Comparison of ENCODE assay signal across 1 cellular context in genomic region chr10:71746344-71747037, GRCh38.
TF ChIP-seq lines count a peak whose summit lies in the region.

No MANE protein-coding gene starts in this region.

TF ChIP-seq in K562, 482 proteins besides CTCF, POLR2A, EP300 and RAD21 (continued from another document and continues in another):
- TF ChIP-seq, protein P1, sequence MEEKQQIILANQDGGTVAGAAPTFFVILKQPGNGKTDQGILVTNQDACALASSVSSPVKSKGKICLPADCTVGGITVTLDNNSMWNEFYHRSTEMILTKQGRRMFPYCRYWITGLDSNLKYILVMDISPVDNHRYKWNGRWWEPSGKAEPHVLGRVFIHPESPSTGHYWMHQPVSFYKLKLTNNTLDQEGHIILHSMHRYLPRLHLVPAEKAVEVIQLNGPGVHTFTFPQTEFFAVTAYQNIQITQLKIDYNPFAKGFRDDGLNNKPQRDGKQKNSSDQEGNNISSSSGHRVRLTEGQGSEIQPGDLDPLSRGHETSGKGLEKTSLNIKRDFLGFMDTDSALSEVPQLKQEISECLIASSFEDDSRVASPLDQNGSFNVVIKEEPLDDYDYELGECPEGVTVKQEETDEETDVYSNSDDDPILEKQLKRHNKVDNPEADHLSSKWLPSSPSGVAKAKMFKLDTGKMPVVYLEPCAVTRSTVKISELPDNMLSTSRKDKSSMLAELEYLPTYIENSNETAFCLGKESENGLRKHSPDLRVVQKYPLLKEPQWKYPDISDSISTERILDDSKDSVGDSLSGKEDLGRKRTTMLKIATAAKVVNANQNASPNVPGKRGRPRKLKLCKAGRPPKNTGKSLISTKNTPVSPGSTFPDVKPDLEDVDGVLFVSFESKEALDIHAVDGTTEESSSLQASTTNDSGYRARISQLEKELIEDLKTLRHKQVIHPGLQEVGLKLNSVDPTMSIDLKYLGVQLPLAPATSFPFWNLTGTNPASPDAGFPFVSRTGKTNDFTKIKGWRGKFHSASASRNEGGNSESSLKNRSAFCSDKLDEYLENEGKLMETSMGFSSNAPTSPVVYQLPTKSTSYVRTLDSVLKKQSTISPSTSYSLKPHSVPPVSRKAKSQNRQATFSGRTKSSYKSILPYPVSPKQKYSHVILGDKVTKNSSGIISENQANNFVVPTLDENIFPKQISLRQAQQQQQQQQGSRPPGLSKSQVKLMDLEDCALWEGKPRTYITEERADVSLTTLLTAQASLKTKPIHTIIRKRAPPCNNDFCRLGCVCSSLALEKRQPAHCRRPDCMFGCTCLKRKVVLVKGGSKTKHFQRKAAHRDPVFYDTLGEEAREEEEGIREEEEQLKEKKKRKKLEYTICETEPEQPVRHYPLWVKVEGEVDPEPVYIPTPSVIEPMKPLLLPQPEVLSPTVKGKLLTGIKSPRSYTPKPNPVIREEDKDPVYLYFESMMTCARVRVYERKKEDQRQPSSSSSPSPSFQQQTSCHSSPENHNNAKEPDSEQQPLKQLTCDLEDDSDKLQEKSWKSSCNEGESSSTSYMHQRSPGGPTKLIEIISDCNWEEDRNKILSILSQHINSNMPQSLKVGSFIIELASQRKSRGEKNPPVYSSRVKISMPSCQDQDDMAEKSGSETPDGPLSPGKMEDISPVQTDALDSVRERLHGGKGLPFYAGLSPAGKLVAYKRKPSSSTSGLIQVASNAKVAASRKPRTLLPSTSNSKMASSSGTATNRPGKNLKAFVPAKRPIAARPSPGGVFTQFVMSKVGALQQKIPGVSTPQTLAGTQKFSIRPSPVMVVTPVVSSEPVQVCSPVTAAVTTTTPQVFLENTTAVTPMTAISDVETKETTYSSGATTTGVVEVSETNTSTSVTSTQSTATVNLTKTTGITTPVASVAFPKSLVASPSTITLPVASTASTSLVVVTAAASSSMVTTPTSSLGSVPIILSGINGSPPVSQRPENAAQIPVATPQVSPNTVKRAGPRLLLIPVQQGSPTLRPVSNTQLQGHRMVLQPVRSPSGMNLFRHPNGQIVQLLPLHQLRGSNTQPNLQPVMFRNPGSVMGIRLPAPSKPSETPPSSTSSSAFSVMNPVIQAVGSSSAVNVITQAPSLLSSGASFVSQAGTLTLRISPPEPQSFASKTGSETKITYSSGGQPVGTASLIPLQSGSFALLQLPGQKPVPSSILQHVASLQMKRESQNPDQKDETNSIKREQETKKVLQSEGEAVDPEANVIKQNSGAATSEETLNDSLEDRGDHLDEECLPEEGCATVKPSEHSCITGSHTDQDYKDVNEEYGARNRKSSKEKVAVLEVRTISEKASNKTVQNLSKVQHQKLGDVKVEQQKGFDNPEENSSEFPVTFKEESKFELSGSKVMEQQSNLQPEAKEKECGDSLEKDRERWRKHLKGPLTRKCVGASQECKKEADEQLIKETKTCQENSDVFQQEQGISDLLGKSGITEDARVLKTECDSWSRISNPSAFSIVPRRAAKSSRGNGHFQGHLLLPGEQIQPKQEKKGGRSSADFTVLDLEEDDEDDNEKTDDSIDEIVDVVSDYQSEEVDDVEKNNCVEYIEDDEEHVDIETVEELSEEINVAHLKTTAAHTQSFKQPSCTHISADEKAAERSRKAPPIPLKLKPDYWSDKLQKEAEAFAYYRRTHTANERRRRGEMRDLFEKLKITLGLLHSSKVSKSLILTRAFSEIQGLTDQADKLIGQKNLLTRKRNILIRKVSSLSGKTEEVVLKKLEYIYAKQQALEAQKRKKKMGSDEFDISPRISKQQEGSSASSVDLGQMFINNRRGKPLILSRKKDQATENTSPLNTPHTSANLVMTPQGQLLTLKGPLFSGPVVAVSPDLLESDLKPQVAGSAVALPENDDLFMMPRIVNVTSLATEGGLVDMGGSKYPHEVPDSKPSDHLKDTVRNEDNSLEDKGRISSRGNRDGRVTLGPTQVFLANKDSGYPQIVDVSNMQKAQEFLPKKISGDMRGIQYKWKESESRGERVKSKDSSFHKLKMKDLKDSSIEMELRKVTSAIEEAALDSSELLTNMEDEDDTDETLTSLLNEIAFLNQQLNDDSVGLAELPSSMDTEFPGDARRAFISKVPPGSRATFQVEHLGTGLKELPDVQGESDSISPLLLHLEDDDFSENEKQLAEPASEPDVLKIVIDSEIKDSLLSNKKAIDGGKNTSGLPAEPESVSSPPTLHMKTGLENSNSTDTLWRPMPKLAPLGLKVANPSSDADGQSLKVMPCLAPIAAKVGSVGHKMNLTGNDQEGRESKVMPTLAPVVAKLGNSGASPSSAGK (IDR thresholded peaks at IDR 0.05): peak; percentile 82
- TF ChIP-seq CSDE1 (IDR thresholded peaks at IDR 0.05) (no peak), TBL1XR1 (IDR thresholded peaks at IDR 0.05; ENCODE audit: low read length in 2 of 2) (peak in 1 of 2 experiments; percentile 76; a peak in 2 of 4 replicates), MEIS2 (IDR thresholded peaks at IDR 0.05; ENCODE audit: partially characterized antibody) (no peak), MYBL2 (IDR thresholded peaks at IDR 0.05; ENCODE audit: low read depth) (no peak), MYBL2 (CRISPR knock-in tag; IDR thresholded peaks at IDR 0.05; ENCODE audit: borderline replicate concordance) (no peak), ZNF316 (IDR thresholded peaks at IDR 0.05) (no peak), MCM2 (IDR thresholded peaks at IDR 0.05; ENCODE audit: low read depth) (no peak), ZBTB17 (CRISPR knock-in tag; IDR thresholded peaks at IDR 0.05) (peak; percentile 57; the same call in 1 of the 2 replicates), SNIP1 (IDR thresholded peaks at IDR 0.05; ENCODE audit: low read depth) (no peak), IFI16 (CRISPR knock-in tag; IDR thresholded peaks at IDR 0.05) (no peak), POLR2B (IDR thresholded peaks at IDR 0.05; ENCODE audit: low read depth, partially characterized antibody) (no peak), MED1 (CRISPR knock-in tag; IDR thresholded peaks at IDR 0.05; ENCODE audit: borderline replicate concordance) (no peak), ZNF507 (tag; conservative IDR thresholded peaks at IDR 0.05) (no peak), NFXL1 (CRISPR knock-in tag; IDR thresholded peaks at IDR 0.05) (no peak; the same call in 1 of the 2 replicates), KLF13 (tag; IDR thresholded peaks at IDR 0.05; ENCODE audit: borderline replicate concordance, low read depth) (no peak), ZNF398 (CRISPR knock-in tag; IDR thresholded peaks at IDR 0.05) (no peak), ZNF12 (CRISPR knock-in tag; IDR thresholded peaks at IDR 0.05) (no peak)
- TF ChIP-seq, protein P2, sequence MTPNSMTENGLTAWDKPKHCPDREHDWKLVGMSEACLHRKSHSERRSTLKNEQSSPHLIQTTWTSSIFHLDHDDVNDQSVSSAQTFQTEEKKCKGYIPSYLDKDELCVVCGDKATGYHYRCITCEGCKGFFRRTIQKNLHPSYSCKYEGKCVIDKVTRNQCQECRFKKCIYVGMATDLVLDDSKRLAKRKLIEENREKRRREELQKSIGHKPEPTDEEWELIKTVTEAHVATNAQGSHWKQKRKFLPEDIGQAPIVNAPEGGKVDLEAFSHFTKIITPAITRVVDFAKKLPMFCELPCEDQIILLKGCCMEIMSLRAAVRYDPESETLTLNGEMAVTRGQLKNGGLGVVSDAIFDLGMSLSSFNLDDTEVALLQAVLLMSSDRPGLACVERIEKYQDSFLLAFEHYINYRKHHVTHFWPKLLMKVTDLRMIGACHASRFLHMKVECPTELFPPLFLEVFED (CRISPR knock-in tag; conservative IDR thresholded peaks at IDR 0.05): 0 out of 2 replicates have a peak, but pooled peaks have one; percentile 47
- TF ChIP-seq, protein P3, sequence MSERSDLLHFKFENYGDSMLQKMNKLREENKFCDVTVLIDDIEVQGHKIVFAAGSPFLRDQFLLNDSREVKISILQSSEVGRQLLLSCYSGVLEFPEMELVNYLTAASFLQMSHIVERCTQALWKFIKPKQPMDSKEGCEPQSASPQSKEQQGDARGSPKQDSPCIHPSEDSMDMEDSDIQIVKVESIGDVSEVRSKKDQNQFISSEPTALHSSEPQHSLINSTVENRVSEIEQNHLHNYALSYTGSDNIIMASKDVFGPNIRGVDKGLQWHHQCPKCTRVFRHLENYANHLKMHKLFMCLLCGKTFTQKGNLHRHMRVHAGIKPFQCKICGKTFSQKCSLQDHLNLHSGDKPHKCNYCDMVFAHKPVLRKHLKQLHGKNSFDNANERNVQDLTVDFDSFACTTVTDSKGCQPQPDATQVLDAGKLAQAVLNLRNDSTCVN (CRISPR knock-in tag; IDR thresholded peaks at IDR 0.05): no peak
- TF ChIP-seq, protein P4, sequence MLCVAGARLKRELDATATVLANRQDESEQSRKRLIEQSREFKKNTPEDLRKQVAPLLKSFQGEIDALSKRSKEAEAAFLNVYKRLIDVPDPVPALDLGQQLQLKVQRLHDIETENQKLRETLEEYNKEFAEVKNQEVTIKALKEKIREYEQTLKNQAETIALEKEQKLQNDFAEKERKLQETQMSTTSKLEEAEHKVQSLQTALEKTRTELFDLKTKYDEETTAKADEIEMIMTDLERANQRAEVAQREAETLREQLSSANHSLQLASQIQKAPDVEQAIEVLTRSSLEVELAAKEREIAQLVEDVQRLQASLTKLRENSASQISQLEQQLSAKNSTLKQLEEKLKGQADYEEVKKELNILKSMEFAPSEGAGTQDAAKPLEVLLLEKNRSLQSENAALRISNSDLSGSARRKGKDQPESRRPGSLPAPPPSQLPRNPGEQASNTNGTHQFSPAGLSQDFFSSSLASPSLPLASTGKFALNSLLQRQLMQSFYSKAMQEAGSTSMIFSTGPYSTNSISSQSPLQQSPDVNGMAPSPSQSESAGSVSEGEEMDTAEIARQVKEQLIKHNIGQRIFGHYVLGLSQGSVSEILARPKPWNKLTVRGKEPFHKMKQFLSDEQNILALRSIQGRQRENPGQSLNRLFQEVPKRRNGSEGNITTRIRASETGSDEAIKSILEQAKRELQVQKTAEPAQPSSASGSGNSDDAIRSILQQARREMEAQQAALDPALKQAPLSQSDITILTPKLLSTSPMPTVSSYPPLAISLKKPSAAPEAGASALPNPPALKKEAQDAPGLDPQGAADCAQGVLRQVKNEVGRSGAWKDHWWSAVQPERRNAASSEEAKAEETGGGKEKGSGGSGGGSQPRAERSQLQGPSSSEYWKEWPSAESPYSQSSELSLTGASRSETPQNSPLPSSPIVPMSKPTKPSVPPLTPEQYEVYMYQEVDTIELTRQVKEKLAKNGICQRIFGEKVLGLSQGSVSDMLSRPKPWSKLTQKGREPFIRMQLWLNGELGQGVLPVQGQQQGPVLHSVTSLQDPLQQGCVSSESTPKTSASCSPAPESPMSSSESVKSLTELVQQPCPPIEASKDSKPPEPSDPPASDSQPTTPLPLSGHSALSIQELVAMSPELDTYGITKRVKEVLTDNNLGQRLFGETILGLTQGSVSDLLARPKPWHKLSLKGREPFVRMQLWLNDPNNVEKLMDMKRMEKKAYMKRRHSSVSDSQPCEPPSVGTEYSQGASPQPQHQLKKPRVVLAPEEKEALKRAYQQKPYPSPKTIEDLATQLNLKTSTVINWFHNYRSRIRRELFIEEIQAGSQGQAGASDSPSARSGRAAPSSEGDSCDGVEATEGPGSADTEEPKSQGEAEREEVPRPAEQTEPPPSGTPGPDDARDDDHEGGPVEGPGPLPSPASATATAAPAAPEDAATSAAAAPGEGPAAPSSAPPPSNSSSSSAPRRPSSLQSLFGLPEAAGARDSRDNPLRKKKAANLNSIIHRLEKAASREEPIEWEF (CRISPR knock-in tag; IDR thresholded peaks at IDR 0.05): peak; percentile 64; the same call in 1 of the 2 replicates
